Comparison of ENCODE assay signal across 8 cellular contexts in genomic region chr1:212414328-212415106, GRCh38. TPM values are rescaled to one million over a fixed set of nuclear protein-coding genes. Genes with fewer than 3 reads are reported as not detected.
DNase-seq lines count a peak whose midpoint lies in the region; ATAC-seq and TF ChIP-seq lines count a peak whose summit lies in the region.

Gene PACC1 (minus strand): TSS chr1:212414886. CDS start chr1:212414757, 129 bp downstream.

- no peak for TF ChIP-seq CTCF in WTC11 (IDR thresholded peaks at IDR 0.05)
- TF ChIP-seq CTCF in cardiac fibroblast (IDR thresholded peaks at IDR 0.05; ENCODE audit: low read depth, low read length) = peak; percentile 2

- peak within 1 kb of the TSS; percentile 99 for H3K27ac Mint-ChIP-seq in WTC11

- peak within 1 kb of the TSS; percentile 84 to 96 for H3K4me3 ChIP-seq in cardiac fibroblast (replicated peaks in 1 of 2; ENCODE audit: low read depth in 2 of 2, low read length in 2 of 2)

- H3K27me3 Mint-ChIP-seq in WTC11 (ENCODE audit: low read depth) = peaks cover 6% of the 10 kb centered on the region

- H3K4me1 Mint-ChIP-seq in WTC11 = peaks cover 31% of the 10 kb centered on the region

- POLR2A ChIA-PET in WTC11 (lab: Charles Lee) = interaction anchor here (0.5 to 1.0 kb wide), 4 partner anchors 19 to 464 kb away, joined by 3 to 7 read pairs (median 3); partner anchors contain the start of genes DTL and INTS7

- H3K4me3 Mint-ChIP-seq in WTC11 = peak within 1 kb of the TSS; percentile 91

- ATAC-seq in GM18870 (IDR thresholded peaks at IDR 0.05; ENCODE audit: unreplicated experiment) = peak; percentile 97
- ATAC-seq in HG03108 (IDR thresholded peaks at IDR 0.05; ENCODE audit: unreplicated experiment) = peak; percentile 98
- peak; percentile 91 for ATAC-seq in WTC11

- H3K36me3 Mint-ChIP-seq in WTC11 = peaks cover 22% of the 10 kb centered on the region

- DNase-seq in AG08395 (ENCODE audit: low spot score) (peak; percentile 98), NCI-H2227 (lab: John Stamatoyannopoulos, UW; ENCODE audit: unreplicated experiment) (peak; percentile 95), WTC11 (ENCODE audit: low spot score) (peak; percentile 97), cardiac fibroblast (ENCODE audit: low read depth in 2 of 2) (peak; percentile 81 to 89), inferior parietal cortex (ENCODE audit: extremely low spot score) (peak; percentile 95)
- DNase-seq in stimulated activated CD4-positive, alpha-beta T cell treated with anti-CD3 and anti-CD28 coated beads, Interleukin-12 subunit alpha, Interleukin-12 subunit beta, amount 100 ng/mL, for 24 hours (ENCODE audit: low read depth in 2 of 2) = peak; percentile 75 to 84

- no peaks in the 10 kb centered on the region for H3K9me3 Mint-ChIP-seq in WTC11

- CTCF ChIA-PET in WTC11 (lab: Charles Lee) = interaction anchor here (0.6 to 3.2 kb wide), 6 partner anchors 12 to 715 kb away, joined by 3 to 26 read pairs (median 4); partner anchors contain the start of genes DTL and INTS7

TF ChIP-seq in WTC11, 78 proteins besides CTCF, POLR2A, EP300 and RAD21 (continues in another document):
- TF ChIP-seq ZBTB43 (CRISPR knock-in tag; IDR thresholded peaks at IDR 0.05) (0 out of 2 replicates have a peak, but pooled peaks have one; percentile 38), TEAD1 (CRISPR knock-in tag; IDR thresholded peaks at IDR 0.05) (peak; percentile 85), ZNF121 (CRISPR knock-in tag; IDR thresholded peaks at IDR 0.05) (0 out of 2 replicates have a peak, but pooled peaks have one; percentile 55), NFYB (CRISPR knock-in tag; conservative IDR thresholded peaks at IDR 0.05; ENCODE audit: low read depth) (no peak), ZMAT4 (CRISPR knock-in tag; IDR thresholded peaks at IDR 0.05) (no peak), FOXP1 (CRISPR knock-in tag; IDR thresholded peaks at IDR 0.05; ENCODE audit: borderline replicate concordance) (peak; percentile 65), USF1 (CRISPR knock-in tag; IDR thresholded peaks at IDR 0.05) (peak; percentile 94), ZBTB21 (CRISPR knock-in tag; IDR thresholded peaks at IDR 0.05; ENCODE audit: borderline replicate concordance) (no peak), ZNF423 (CRISPR knock-in tag; IDR thresholded peaks at IDR 0.05) (peak; percentile 10; the same call in 1 of the 2 replicates), USF2 (CRISPR knock-in tag; IDR thresholded peaks at IDR 0.05) (peak; percentile 92), ATF3 (CRISPR knock-in tag; conservative IDR thresholded peaks at IDR 0.05) (no peak), JUN (CRISPR knock-in tag; IDR thresholded peaks at IDR 0.05) (0 out of 2 replicates have a peak, but pooled peaks have one; percentile 39), ERG (CRISPR knock-in tag; IDR thresholded peaks at IDR 0.05) (no peak), IRF2 (CRISPR knock-in tag; IDR thresholded peaks at IDR 0.05; ENCODE audit: borderline replicate concordance, low read depth) (no peak), E2F5 (CRISPR knock-in tag; IDR thresholded peaks at IDR 0.05) (0 out of 2 replicates have a peak, but pooled peaks have one; percentile 52), SP1 (CRISPR knock-in tag; conservative IDR thresholded peaks at IDR 0.05) (peak; percentile 78), ZNF138 (CRISPR knock-in tag; conservative IDR thresholded peaks at IDR 0.05) (no peak), FOXK1 (CRISPR knock-in tag; IDR thresholded peaks at IDR 0.05) (peak; percentile 65; the same call in 1 of the 2 replicates), RORB (CRISPR knock-in tag; IDR thresholded peaks at IDR 0.05) (no peak), IRF1 (CRISPR knock-in tag; IDR thresholded peaks at IDR 0.05) (no peak), ZNF219 (CRISPR knock-in tag; IDR thresholded peaks at IDR 0.05; ENCODE audit: borderline replicate concordance) (0 out of 2 replicates have a peak, but pooled peaks have one; percentile 58), MAX (CRISPR knock-in tag; IDR thresholded peaks at IDR 0.05) (peak; percentile 91), FOXP4 (CRISPR knock-in tag; IDR thresholded peaks at IDR 0.05) (peak; percentile 94), MYBL2 (CRISPR knock-in tag; IDR thresholded peaks at IDR 0.05) (0 out of 2 replicates have a peak, but pooled peaks have one; percentile 47), SMAD3 (CRISPR knock-in tag; IDR thresholded peaks at IDR 0.05; ENCODE audit: borderline replicate concordance) (peak; percentile 77)

RNA-seq across cellular contexts. Expression of gene PACC1, which starts in this region (rescaled TPM):
- 15.0 to 19.5 TPM (median 15.7 TPM) in 3 replicates for total RNA-seq in WTC11 (2021)

Comparison
In these comparisons a context has a peak if more than half of its experiments do, and no peak if none do; other contexts are left out.
1. Peak in every context shown above with its lines: DNase-seq, ATAC-seq and H3K4me3 ChIP-seq.